8 cellular contexts compared by ENCODE assay signal in genomic region chr12:39619660-39620433, GRCh38. TPM values are rescaled to one million over a fixed set of nuclear protein-coding genes. Genes with fewer than 3 reads are reported as not detected.
A peak's percentile ranks its signal among the peaks of the same experiment; 100 is the strongest.
DNase-seq lines count a peak whose midpoint lies in the region; ATAC-seq and TF ChIP-seq lines count a peak whose summit lies in the region.

ABCD2 (minus strand) TSS chr12:39619803; CDS start chr12:39619615, 188 bp downstream.

- no peaks in the 10 kb centered on the region for H3K9me3 ChIP-seq in gastroesophageal sphincter
- H3K9me3 ChIP-seq in suprapubic skin = no peaks in the 10 kb centered on the region

- no peaks in the 10 kb centered on the region for H4K20me1 ChIP-seq in KMS-11 (ENCODE audit: insufficient read depth)

- H3K79me2 ChIP-seq in KMS-11 (ENCODE audit: insufficient read depth, low read depth) = peaks cover 49% of the 10 kb centered on the region

- TF ChIP-seq POLR2A in gastroesophageal sphincter (IDR thresholded peaks at IDR 0.05) (no peak), suprapubic skin (IDR thresholded peaks at IDR 0.05) (no peak)

- peaks cover 34% of the 10 kb centered on the region for H3K4me1 ChIP-seq in KMS-11 (ENCODE audit: low read depth, poor library complexity, severe bottlenecking)
- peaks cover 3 to 38% (median 4%) of the 10 kb centered on the region in 3 donors for H3K4me1 ChIP-seq in gastroesophageal sphincter
- peaks cover 10% of the 10 kb centered on the region for H3K4me1 ChIP-seq in suprapubic skin

- H3K9ac ChIP-seq in KMS-11 = peak within 1 kb of the TSS; percentile 86

- ATAC-seq in GM21786 (IDR thresholded peaks at IDR 0.05; ENCODE audit: unreplicated experiment) (peak; percentile 71), gastroesophageal sphincter (peak; percentile 93)

- no peak for TF ChIP-seq EP300 in gastroesophageal sphincter (IDR thresholded peaks at IDR 0.05)
- TF ChIP-seq EP300 in suprapubic skin (IDR thresholded peaks at IDR 0.05) = no peak

- no peaks in the 10 kb centered on the region for H3K36me3 ChIP-seq in KMS-11 (ENCODE audit: insufficient read depth)
- H3K36me3 ChIP-seq in gastroesophageal sphincter = no peaks in the 10 kb centered on the region
- no peaks in the 10 kb centered on the region for H3K36me3 ChIP-seq in suprapubic skin

- peak within 1 kb of the TSS; percentile 95 for H3K4me2 ChIP-seq in KMS-11

- H3K27ac ChIP-seq in KMS-11 (peak within 1 kb of the TSS; percentile 89), gastroesophageal sphincter (peak within 1 kb of the TSS; percentile 70 to 82 (median 78)), suprapubic skin (peak within 1 kb of the TSS; percentile 36)

- peak within 1 kb of the TSS; percentile 39; the same call in 1 of the 2 replicates for H2AFZ ChIP-seq in KMS-11 (ENCODE audit: low read depth)

- peak within 1 kb of the TSS; percentile 55 for H3K4me3 ChIP-seq in KMS-11 (IDR thresholded peaks at IDR 0.05; ENCODE audit: insufficient read depth, low read depth, low read length)
- H3K4me3 ChIP-seq in gastroesophageal sphincter = peak within 1 kb of the TSS; percentile 59 to 97
- H3K4me3 ChIP-seq in suprapubic skin = peak within 1 kb of the TSS; percentile 51

- WGBS in gastroesophageal sphincter (ENCODE audit: low coverage in 1 of 2), 2 donors = 1 to 4% methylated on average over 17 to 19 of the region's 20 CpGs
- under 1% methylated on average over 20 of the region's 20 CpGs for WGBS in suprapubic skin

- H3K27me3 ChIP-seq in KMS-11 (ENCODE audit: insufficient read depth, low read depth) = no peaks in the 10 kb centered on the region
- H3K27me3 ChIP-seq in gastroesophageal sphincter = no peaks in the 10 kb centered on the region
- H3K27me3 ChIP-seq in suprapubic skin = no peaks in the 10 kb centered on the region

- DNase-seq in ELF-1 (ENCODE audit: low read depth, low spot score) = peak; percentile 81
- peak; percentile 40 for DNase-seq in SHP77 treated with DMSO at 0.1 percent for 48 hours (lab: John Stamatoyannopoulos, UW)
- peak; percentile 62 for DNase-seq in activated gamma-delta T cell treated with anti-CD3 and anti-CD28 coated beads, Interleukin-2, amount 50 U/mL, for 16 hours (ENCODE audit: low read depth)
- DNase-seq in non-pigmented ciliary epithelial cell (ENCODE audit: low read depth) = peak; percentile 42
- peak; percentile 77 to 81 for DNase-seq in suprapubic skin (ENCODE audit: low spot score in 2 of 2)

- TF ChIP-seq CTCF in KMS-11 (conservative IDR thresholded peaks at IDR 0.05; ENCODE audit: low read depth, low read length) = peak; percentile 17; the same call in 1 of the 2 replicates
- peak in 1 of 4 experiments; percentile 10 for TF ChIP-seq CTCF in gastroesophageal sphincter (IDR thresholded peaks at IDR 0.05)
- TF ChIP-seq CTCF in suprapubic skin (IDR thresholded peaks at IDR 0.05) = no peak

RNA-seq across cellular contexts. Expression of gene ABCD2, which starts in this region (rescaled TPM):
- total RNA-seq in gastroesophageal sphincter (1 to 10 TPM in 3 of 4 donors, under 1 TPM in 1; 0.35 to 2.6 (median 1.7) TPM), suprapubic skin (under 1 TPM; 0.08 to 0.72 (median 0.22) TPM)

Comparison
In these comparisons a context has a peak if more than half of its experiments do, and no peak if none do; other contexts are left out.
1. Peak in every context shown above with its lines: DNase-seq, ATAC-seq, H3K4me3 ChIP-seq and H3K27ac ChIP-seq.
2. Peak in DNase-seq, H3K4me3 ChIP-seq and H3K27ac ChIP-seq in suprapubic skin; RNA of the gene not detected or under 1 TPM.
3. H3K27ac ChIP-seq: peak in every context shown above with its lines; median percentile 89 in KMS-11; 78 in gastroesophageal sphincter; 36 in suprapubic skin.